Comparison of ENCODE assay signal across 15 cellular contexts in genomic region chr5:20098695-20099094, GRCh38.
A peak's percentile ranks its signal among the peaks of the same experiment; 100 is the strongest.
DNase-seq lines count a peak whose midpoint lies in the region; ATAC-seq, FAIRE-seq and TF ChIP-seq lines count a peak whose summit lies in the region.
"Had no signal": no experiment of that assay in that cellular context is flagged by ENCODE, and none has a peak within 500 bp of the region (broad histone marks: within the 10 kb centered on the region; RNA-seq: fewer than 3 reads in every experiment).

No MANE protein-coding gene starts in this region.

- peaks cover 2% of the 10 kb centered on the region for H3K27me3 Mint-ChIP-seq in chondrocyte (ENCODE audit: low read depth)

- H2AK5ac ChIP-seq in IMR-90 (ENCODE audit: low read depth, low read length) = no peak overlapping the region

- no peak overlapping the region for H3K18ac ChIP-seq in IMR-90 (ENCODE audit: low read depth, low read length)

- H3K4me1 ChIP-seq in IMR-90 (ENCODE audit: control insufficient read depth, insufficient read depth, low read length) (no peaks in the 10 kb centered on the region), small intestine (ENCODE audit: control insufficient read depth in 2 of 2, insufficient read depth in 1 of 2, low read depth in 1 of 2, low read length in 1 of 2) (no peaks in the 10 kb centered on the region)
- H3K4me1 ChIP-seq: BLaER1, HAP-1 had no signal

- H3K27ac Mint-ChIP-seq in chondrocyte (ENCODE audit: unreplicated experiment) = no peak overlapping the region
- H3K27ac Mint-ChIP-seq: CD8-positive, alpha-beta T cell had no signal

- no peak overlapping the region for H3K9ac ChIP-seq in IMR-90 (ENCODE audit: low read depth, low read length)
- H3K9ac ChIP-seq: BLaER1 had no signal

- no peaks in the 10 kb centered on the region for H3K9me1 ChIP-seq in IMR-90 (ENCODE audit: insufficient read depth, low read length)

- no peaks in the 10 kb centered on the region for H3K79me1 ChIP-seq in IMR-90 (ENCODE audit: low read depth in 1 of 2, low read length in 2 of 2)

- WGBS in IMR-90 (ENCODE audit: extremely low coverage in 2 of 2, insufficient read length in 1 of 2), 2 experiments = no CpG with 5 or more reads among the region's 1 CpG
- WGBS in small intestine, 3 donors = 50 to 58% (median 54%) methylated on average over 1 of the region's 1 CpG

- no peak overlapping the region for H3K4me3 Mint-ChIP-seq in chondrocyte (ENCODE audit: unreplicated experiment)
- H3K4me3 Mint-ChIP-seq: CD8-positive, alpha-beta T cell had no signal

- no peak for TF ChIP-seq RAD21 in IMR-90 (IDR thresholded peaks at IDR 0.05; ENCODE audit: low read length)

- H3K9me3 Mint-ChIP-seq in chondrocyte (ENCODE audit: low read depth) = no peaks in the 10 kb centered on the region

- no peak overlapping the region for H2BK20ac ChIP-seq in IMR-90 (ENCODE audit: low read depth, low read length)

- no peak for ATAC-seq in IMR-90 (ENCODE audit: low read depth)
- ATAC-seq: CD8-positive, alpha-beta T cell had no signal

- DNase-seq in IMR-90 (no peak), small intestine (no peak), 8988T (no peak), chondrocyte (ENCODE audit: low spot score) (no peak), AG08396 (ENCODE audit: low spot score) (no peak)
- DNase-seq: Calu3; CD8-positive, alpha-beta T cell; DMS79 treated with DMSO at 0.1 percent for 48 hours; GF-D8; KBM-7 had no signal

- no peak overlapping the region for H3K14ac ChIP-seq in IMR-90 (replicated peaks; ENCODE audit: low read depth, low read length)

- POLR2A ChIA-PET in IMR-90 (lab: Charles Lee; ENCODE audit: unreplicated experiment) = no interaction called here

- dilution Hi-C loops in IMR-90 (cut with HindIII; ENCODE audit: low sequenced_read_pairs, unreplicated experiment) = no loop called here

- H3K4me3 ChIP-seq in IMR-90 (ENCODE audit: insufficient read depth, low read depth, low read length) (no peak overlapping the region), small intestine (ENCODE audit: low read depth in 1 of 2, low read length in 2 of 2) (no peak overlapping the region)
- H3K4me3 ChIP-seq: BLaER1, HAP-1 had no signal

- no peak overlapping the region for H3K27ac ChIP-seq in IMR-90 (ENCODE audit: insufficient read depth, low read length)
- no peak overlapping the region for H3K27ac ChIP-seq in small intestine (ENCODE audit: low read depth in 1 of 2, low read length in 1 of 2)
- H3K27ac ChIP-seq: BLaER1 had no signal

- no peak overlapping the region for H3K4ac ChIP-seq in IMR-90 (ENCODE audit: low read depth, low read length)

- no peak overlapping the region for H3K23ac ChIP-seq in IMR-90 (ENCODE audit: low read depth, low read length)

- H3K9me3 ChIP-seq in IMR-90 (ENCODE audit: control insufficient read depth, insufficient read depth, low read length) = peaks cover 2% of the 10 kb centered on the region; the same call in 1 of the 2 replicates
- H3K9me3 ChIP-seq in small intestine (ENCODE audit: control insufficient read depth, low read depth) = no peaks in the 10 kb centered on the region
- H3K9me3 ChIP-seq: BLaER1, HAP-1 had no signal

- TF ChIP-seq CTCF in IMR-90 (conservative IDR thresholded peaks at IDR 0.05; ENCODE audit: low read depth, low read length) (no peak), chondrocyte (IDR thresholded peaks at IDR 0.05) (no peak)

- no TSS peak for BruUV-seq in IMR-90 (replicated peaks; lab: Mats Ljungman, UMichigan)

- no peak overlapping the region for H4K8ac ChIP-seq in IMR-90 (ENCODE audit: low read depth in 2 of 2, low read length in 2 of 2)

- no peak overlapping the region for H4K5ac ChIP-seq in IMR-90 (ENCODE audit: low read depth, low read length)

- H3K4me2 ChIP-seq in IMR-90 (ENCODE audit: low read depth, low read length) = no peak overlapping the region
- H3K4me2 ChIP-seq: BLaER1 had no signal

- H4K20me1 ChIP-seq in IMR-90 (ENCODE audit: insufficient read depth, low read length) = no peaks in the 10 kb centered on the region
- H4K20me1 ChIP-seq: BLaER1 had no signal

- H2AK9ac ChIP-seq in IMR-90 (replicated peaks; ENCODE audit: low read depth, low read length, poor library complexity) = no peak overlapping the region

- no peak overlapping the region for H4K91ac ChIP-seq in IMR-90 (ENCODE audit: insufficient read depth, low read depth, low read length)

- H2BK15ac ChIP-seq in IMR-90 (ENCODE audit: low read depth, low read length) = no peak overlapping the region

- in situ Hi-C loops in IMR-90 (cut with MboI; ENCODE audit: low sequenced_read_pairs) = no loop called here

- intact Hi-C loops in IMR-90 (cut with micrococcal nuclease) = no loop called here

- no peaks in the 10 kb centered on the region for H3K36me3 ChIP-seq in IMR-90 (ENCODE audit: control insufficient read depth, insufficient read depth, low read length)
- H3K36me3 ChIP-seq in small intestine (ENCODE audit: control insufficient read depth in 2 of 2, insufficient read depth in 2 of 2, low read length in 2 of 2) = no peaks in the 10 kb centered on the region
- H3K36me3 ChIP-seq: BLaER1, HAP-1 had no signal

- H3K36me3 Mint-ChIP-seq in chondrocyte (ENCODE audit: low read depth) = no peaks in the 10 kb centered on the region
- H3K36me3 Mint-ChIP-seq: CD8-positive, alpha-beta T cell had no signal

- FAIRE-seq in A204.1 (lab: Jason Lieb, UNC) = peak; percentile 44
- peak; percentile 43 for FAIRE-seq in endometrium (lab: Jason Lieb, UNC)
- FAIRE-seq in small intestine (lab: Jason Lieb, UNC) = peak; percentile 30
- FAIRE-seq: H1 had no signal

- no peak overlapping the region for H3K56ac ChIP-seq in IMR-90 (ENCODE audit: extremely low read depth, insufficient read depth, low read length)

- H3K4me1 Mint-ChIP-seq in chondrocyte (ENCODE audit: low read depth) = no peaks in the 10 kb centered on the region

- H2AFZ ChIP-seq in IMR-90 (replicated peaks; ENCODE audit: low read length, poor library complexity) = no peak overlapping the region

- no peak for TF ChIP-seq POLR2A in IMR-90 (IDR thresholded peaks at IDR 0.05; ENCODE audit: low read depth, low read length)

- no peak overlapping the region for H2BK5ac ChIP-seq in IMR-90 (ENCODE audit: low read depth, low read length, poor library complexity, severe bottlenecking)

- CTCF ChIA-PET in IMR-90 (lab: Yijun Ruan, JAX) = no interaction called here

- H3K27me3 ChIP-seq in IMR-90 (ENCODE audit: control insufficient read depth, insufficient read depth, low read length) (no peaks in the 10 kb centered on the region), small intestine (ENCODE audit: control insufficient read depth in 2 of 2, insufficient read depth in 2 of 2, low read length in 2 of 2) (no peaks in the 10 kb centered on the region)
- H3K27me3 ChIP-seq: BLaER1 had no signal

- no peak overlapping the region for H2BK120ac ChIP-seq in IMR-90 (ENCODE audit: low read depth, low read length)

TF ChIP-seq in IMR-90, 13 proteins besides CTCF, POLR2A, EP300 and RAD21:
- TF ChIP-seq RCOR1 (IDR thresholded peaks at IDR 0.05; ENCODE audit: insufficient replicate concordance, low read length) = no peak
- TF ChIP-seq MXI1 (IDR thresholded peaks at IDR 0.05; ENCODE audit: borderline replicate concordance, low read depth, low read length) = no peak
- TF ChIP-seq MAFK (IDR thresholded peaks at IDR 0.05; ENCODE audit: low read depth, low read length) = 0 out of 2 replicates have a peak, but pooled peaks have one; percentile 2
- TF ChIP-seq NFE2L2 (IDR thresholded peaks at IDR 0.05; ENCODE audit: low read depth, low read length) = no peak
